13 cellular contexts compared by ENCODE assay signal in genomic region chr3:186193534-186194450, GRCh38.
DNase-seq lines count a peak whose midpoint lies in the region; ATAC-seq, FAIRE-seq and TF ChIP-seq lines count a peak whose summit lies in the region.
"Had no signal": no experiment of that assay in that cellular context is flagged by ENCODE, and none has a peak within 500 bp of the region (broad histone marks: within the 10 kb centered on the region; RNA-seq: fewer than 3 reads in every experiment).

No MANE protein-coding gene starts in this region.

- no peak overlapping the region for H3K27ac ChIP-seq in osteoblast (ENCODE audit: low read depth, low read length)

- H3K4me1 ChIP-seq in osteoblast (ENCODE audit: insufficient read depth, low read length) = no peaks in the 10 kb centered on the region

- no peak for FAIRE-seq in D721Med (lab: Jason Lieb, UNC)

- ATAC-seq in GM18868 (IDR thresholded peaks at IDR 0.05; ENCODE audit: unreplicated experiment) = no peak
- ATAC-seq: effector memory CD8-positive, alpha-beta T cell had no signal

- no peak overlapping the region for H3K27ac Mint-ChIP-seq in activated T-helper 2 cell treated with anti-CD3 and anti-CD28 coated beads, Interferon-gamma antibody, Interleukin-2, Interleukin-4, amounts not matched to agents 10 μg/mL and 5 μg/mL and 100 μg/mL, durations not matched to agents 14 hours and 24 hours and 36 hours
- H3K27ac Mint-ChIP-seq: effector memory CD8-positive, alpha-beta T cell had no signal

- no peaks in the 10 kb centered on the region for H3K9me3 Mint-ChIP-seq in activated T-helper 2 cell treated with anti-CD3 and anti-CD28 coated beads, Interferon-gamma antibody, Interleukin-2, Interleukin-4, amounts not matched to agents 10 μg/mL and 5 μg/mL and 100 μg/mL, durations not matched to agents 14 hours and 24 hours and 36 hours
- H3K9me3 Mint-ChIP-seq: effector memory CD8-positive, alpha-beta T cell had no signal

- H3K9me3 ChIP-seq in osteoblast (ENCODE audit: low read depth, low read length) = no peaks in the 10 kb centered on the region

- no peaks in the 10 kb centered on the region for H3K79me2 ChIP-seq in osteoblast (ENCODE audit: insufficient read depth, low read length)

- intact Hi-C loops in head of caudate nucleus (cut with DNase I) = no loop called here
- intact Hi-C loops in activated T-helper 2 cell treated with anti-CD3 and anti-CD28 coated beads, Interferon-gamma antibody, Interleukin-2, Interleukin-4, amounts not matched to agents 10 μg/mL and 5 μg/mL and 100 μg/mL, durations not matched to agents 14 hours and 24 hours and 36 hours (cut with micrococcal nuclease) = no loop called here

- DNase-seq in D721Med (ENCODE audit: insufficient read length, low spot score) (peak; percentile 36), NCI-H526 treated with DMSO at 0.1 percent for 48 hours (lab: John Stamatoyannopoulos, UW) (peak; percentile 24), head of caudate nucleus (peak in 23 of 42 donors; percentile 16 to 60 (median 35)), osteoblast (ENCODE audit: insufficient read length, low spot score, missing footprints) (no peak), AG08395 (ENCODE audit: low spot score) (no peak), kidney tubule cell (ENCODE audit: low spot score) (no peak)
- no peak for DNase-seq in activated T-helper 2 cell treated with anti-CD3 and anti-CD28 coated beads, Interferon-gamma antibody, Interleukin-2, Interleukin-4, amounts not matched to agents 10 μg/mL and 5 μg/mL and 100 μg/mL, durations not matched to agents 14 hours and 24 hours and 36 hours (ENCODE audit: low spot score)
- DNase-seq: activated CD4-positive, alpha-beta T cell treated with anti-CD3 and anti-CD28 coated beads, Interleukin-2, amount 50 U/mL, for 1 hour; DMS153; effector memory CD8-positive, alpha-beta T cell; NCI-H774; occipital lobe had no signal

- no peak overlapping the region for H2AFZ ChIP-seq in osteoblast (ENCODE audit: low read length)

- no peak for TF ChIP-seq CTCF in D721Med (IDR thresholded peaks at IDR 0.05; ENCODE audit: insufficient read depth, missing control alignments)
- no peak for TF ChIP-seq CTCF in osteoblast (IDR thresholded peaks at IDR 0.05; ENCODE audit: extremely low read depth, low read depth, low read length)

- H4K20me1 ChIP-seq in osteoblast (ENCODE audit: insufficient read depth, low read length) = no peaks in the 10 kb centered on the region

- no peaks in the 10 kb centered on the region for H3K36me3 Mint-ChIP-seq in activated T-helper 2 cell treated with anti-CD3 and anti-CD28 coated beads, Interferon-gamma antibody, Interleukin-2, Interleukin-4, amounts not matched to agents 10 μg/mL and 5 μg/mL and 100 μg/mL, durations not matched to agents 14 hours and 24 hours and 36 hours (ENCODE audit: low read depth)

- H3K4me3 ChIP-seq in osteoblast (ENCODE audit: insufficient read depth, low read length) = peak overlapping the region; percentile 19

- peaks cover 28% of the 10 kb centered on the region for H3K27me3 ChIP-seq in osteoblast (ENCODE audit: insufficient read depth, low read length)

- H3K36me3 ChIP-seq in osteoblast (ENCODE audit: insufficient read depth, low read length) = no peaks in the 10 kb centered on the region

- H3K4me1 Mint-ChIP-seq in activated T-helper 2 cell treated with anti-CD3 and anti-CD28 coated beads, Interferon-gamma antibody, Interleukin-2, Interleukin-4, amounts not matched to agents 10 μg/mL and 5 μg/mL and 100 μg/mL, durations not matched to agents 14 hours and 24 hours and 36 hours (ENCODE audit: low read depth) = no peaks in the 10 kb centered on the region

- H3K4me3 Mint-ChIP-seq in activated T-helper 2 cell treated with anti-CD3 and anti-CD28 coated beads, Interferon-gamma antibody, Interleukin-2, Interleukin-4, amounts not matched to agents 10 μg/mL and 5 μg/mL and 100 μg/mL, durations not matched to agents 14 hours and 24 hours and 36 hours (ENCODE audit: low read depth) = no peak overlapping the region

- H3K4me2 ChIP-seq in osteoblast (ENCODE audit: insufficient read depth, low read length) = peak overlapping the region; percentile 23

- peaks cover 51% of the 10 kb centered on the region for H3K27me3 Mint-ChIP-seq in activated T-helper 2 cell treated with anti-CD3 and anti-CD28 coated beads, Interferon-gamma antibody, Interleukin-2, Interleukin-4, amounts not matched to agents 10 μg/mL and 5 μg/mL and 100 μg/mL, durations not matched to agents 14 hours and 24 hours and 36 hours (ENCODE audit: low read depth)

Comparison
In these comparisons a context has a peak if more than half of its experiments do, and no peak if none do; other contexts are left out.
1. DNase-seq: peak in D721Med (single experiment), NCI-H526 treated with DMSO at 0.1 percent for 48 hours (single experiment) and head of caudate nucleus (23 of 42); none in osteoblast (single experiment), activated T-helper 2 cell treated with anti-CD3 and anti-CD28 coated beads, Interferon-gamma antibody, Interleukin-2, Interleukin-4, amounts not matched to agents 10 μg/mL and 5 μg/mL and 100 μg/mL, durations not matched to agents 14 hours and 24 hours and 36 hours (single experiment), AG08395 (single experiment) and kidney tubule cell (single experiment).